Comparison of ENCODE assay signal across 8 cellular contexts in genomic region chr7:78924581-78924980, GRCh38.
DNase-seq lines count a peak whose midpoint lies in the region; ATAC-seq and TF ChIP-seq lines count a peak whose summit lies in the region.

No MANE protein-coding gene starts in this region.

- H3K36me3 ChIP-seq in HEK293 (ENCODE audit: control insufficient read depth in 2 of 2, insufficient read depth in 1 of 2, low read length in 2 of 2) = no peaks in the 10 kb centered on the region
- H3K36me3 ChIP-seq in iPS DF 6.9 (ENCODE audit: control insufficient read depth, insufficient read depth, low read length) = no peaks in the 10 kb centered on the region
- no peaks in the 10 kb centered on the region for H3K36me3 ChIP-seq in lower lobe of right lung

- no peak for TF ChIP-seq CTCF in HEK293 (tag by site-specific recombination; IDR thresholded peaks at IDR 0.05)
- no peak for TF ChIP-seq CTCF in lower lobe of right lung (IDR thresholded peaks at IDR 0.05)

- H3K4me3 ChIP-seq in HEK293 (ENCODE audit: low read depth, low read length) = no peak overlapping the region
- no peak overlapping the region for H3K4me3 ChIP-seq in iPS DF 6.9 (ENCODE audit: low read length)
- H3K4me3 ChIP-seq in lower lobe of right lung = no peak overlapping the region

- POLR2A ChIA-PET in HEK293 (lab: Yijun Ruan, JAX) = no interaction called here

- intact Hi-C loops in lower lobe of right lung (cut with DNase I) = no loop called here

- peak; percentile 43 for DNase-seq in AG20443 (ENCODE audit: low spot score)
- peak; percentile 44 for DNase-seq in SW480 (ENCODE audit: low spot score)
- peak; percentile 9 for DNase-seq in iPS DF 6.9 (ENCODE audit: low read depth, low spot score)
- no peak for DNase-seq in caudate nucleus (lab: John Stamatoyannopoulos, UW)
- no peak for DNase-seq in lower lobe of right lung
- DNase-seq in GM19238 (ENCODE audit: insufficient read length, low spot score) = no peak

- H3K27me3 ChIP-seq in iPS DF 6.9 (ENCODE audit: control insufficient read depth, insufficient read depth, low read length) (no peaks in the 10 kb centered on the region), lower lobe of right lung (ENCODE audit: low read depth) (no peaks in the 10 kb centered on the region)

- H3K27ac ChIP-seq in HEK293 (ENCODE audit: extremely low read depth, low read depth, low read length) = no peak overlapping the region
- H3K27ac ChIP-seq in iPS DF 6.9 (ENCODE audit: low read length) = no peak overlapping the region
- H3K27ac ChIP-seq in caudate nucleus (ENCODE audit: low read depth, low read length) = no peak overlapping the region
- H3K27ac ChIP-seq in lower lobe of right lung = no peak overlapping the region

- no peaks in the 10 kb centered on the region for H3K4me1 ChIP-seq in HEK293 (ENCODE audit: control insufficient read depth, insufficient read depth, low read length)
- no peaks in the 10 kb centered on the region for H3K4me1 ChIP-seq in iPS DF 6.9 (ENCODE audit: control insufficient read depth, insufficient read depth, low read length)
- no peaks in the 10 kb centered on the region for H3K4me1 ChIP-seq in lower lobe of right lung

- H3K9me3 ChIP-seq in HEK293 (ENCODE audit: control insufficient read depth, insufficient read depth, low read depth, low read length) (no peaks in the 10 kb centered on the region), iPS DF 6.9 (ENCODE audit: control insufficient read depth, insufficient read depth, low read length) (no peaks in the 10 kb centered on the region), lower lobe of right lung (no peaks in the 10 kb centered on the region)

- CTCF ChIA-PET in HEK293 (lab: Yijun Ruan, JAX) = interaction anchor here (0.7 kb wide), 1 partner anchor 28 kb away, joined by 3 read pairs; no protein-coding TSS in a partner anchor

- WGBS in iPS DF 6.9 (ENCODE audit: insufficient coverage, insufficient read length) = no CpG with 5 or more reads among the region's 2 CpGs

- no peak for ATAC-seq in lower lobe of right lung
- ATAC-seq in GM19351 (IDR thresholded peaks at IDR 0.05; ENCODE audit: unreplicated experiment) = no peak

TF ChIP-seq in HEK293, 187 proteins besides CTCF, POLR2A, EP300 and RAD21:
- TF ChIP-seq ZNF148 (tag by site-specific recombination; IDR thresholded peaks at IDR 0.05; ENCODE audit: borderline replicate concordance) = no peak
- peak; percentile 47 for TF ChIP-seq ZNF654 (tag by site-specific recombination; IDR thresholded peaks at IDR 0.05; ENCODE audit: low read depth)

Comparison
In these comparisons a context has a peak if more than half of its experiments do, and no peak if none do; other contexts are left out.
1. DNase-seq: peak in AG20443 (single experiment), SW480 (single experiment) and iPS DF 6.9 (single experiment); none in caudate nucleus (0 of 61), lower lobe of right lung (single experiment) and GM19238 (single experiment).